ENCODE assay signal across 16 cellular contexts in the genomic region with DNA sequence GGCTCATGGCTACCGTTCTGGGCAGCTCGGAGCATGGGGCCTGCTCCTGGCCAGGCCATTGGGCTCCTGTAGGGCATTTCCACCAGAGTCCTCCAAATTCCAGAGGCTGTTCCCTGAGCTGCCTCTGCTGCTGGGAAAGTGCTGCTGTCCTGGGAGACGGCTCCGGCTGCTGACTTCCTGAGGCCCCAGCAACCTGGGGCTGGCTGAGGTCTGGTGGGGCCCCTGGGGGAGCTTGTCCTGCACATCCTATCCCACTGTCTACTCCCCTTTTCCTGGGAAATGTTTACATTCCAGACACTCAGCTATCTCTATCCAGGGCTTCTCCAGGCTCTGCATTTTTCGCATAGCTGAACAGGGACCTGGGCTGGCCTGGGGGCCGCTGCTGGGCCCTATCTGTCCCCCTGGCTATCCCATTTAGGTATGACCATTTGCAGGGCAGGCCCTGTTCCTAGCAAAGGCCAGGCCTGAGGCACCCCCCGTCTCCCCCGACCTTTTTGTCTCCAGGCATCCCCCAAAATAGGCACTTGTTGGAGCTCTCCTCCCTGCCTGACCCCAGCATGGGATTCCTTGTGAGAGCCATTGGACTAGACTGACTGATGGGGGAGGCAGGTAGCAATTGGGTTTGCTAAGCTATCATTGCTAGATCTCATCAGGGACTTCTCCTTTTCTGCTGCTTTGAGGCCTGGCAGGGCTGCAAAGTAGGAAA. TPM values are rescaled to one million over a fixed set of nuclear protein-coding genes. Genes with fewer than 3 reads are reported as not detected.
DNase-seq lines count a peak whose midpoint lies in the region; ATAC-seq and TF ChIP-seq lines count a peak whose summit lies in the region.
"Had no signal": no experiment of that assay in that cellular context is flagged by ENCODE, and none has a peak within 500 bp of the region (broad histone marks: within the 10 kb centered on the region; RNA-seq: fewer than 3 reads in every experiment).

No MANE protein-coding gene starts in this region.

- ATAC-seq in Right ventricle myocardium inferior (no peak), Right ventricle myocardium superior (ENCODE audit: poor library complexity) (no peak), GM18861 (IDR thresholded peaks at IDR 0.05; ENCODE audit: unreplicated experiment) (no peak)
- ATAC-seq in activated naive CD8-positive, alpha-beta T cell treated with anti-CD3 and anti-CD28 coated beads, Interleukin-2, amount 50 U/mL, for 24 hours: no peak

- H3K4me2 ChIP-seq in hepatocyte: peak overlapping the region; percentile 67
- H3K4me2 ChIP-seq: PC-9 had no signal

- no peak overlapping the region for H3K4me3 ChIP-seq in hepatocyte
- H3K4me3 ChIP-seq: breast epithelium, heart right ventricle, lung, PC-9, spleen, thoracic aorta had no signal

- 29% methylated on average over 8 of the region's 8 CpGs for WGBS in hepatocyte (ENCODE audit: low lambda C conversion rate, missing lambda C conversion rate)

- intact Hi-C loops in Right ventricle myocardium inferior (cut with DNase I): no loop called here
- intact Hi-C loops in Right ventricle myocardium superior (cut with DNase I): no loop called here

- H3K4me3 Mint-ChIP-seq in activated naive CD8-positive, alpha-beta T cell treated with anti-CD3 and anti-CD28 coated beads, Interleukin-2, amount 50 U/mL, for 24 hours: no peak overlapping the region

- TF ChIP-seq CTCF in hepatocyte (IDR thresholded peaks at IDR 0.05; ENCODE audit: poor library complexity) (no peak), GM20000 (IDR thresholded peaks at IDR 0.05; ENCODE audit: extremely low read depth, missing control alignments) (no peak)

- H3K27me3 Mint-ChIP-seq in activated naive CD8-positive, alpha-beta T cell treated with anti-CD3 and anti-CD28 coated beads, Interleukin-2, amount 50 U/mL, for 24 hours: no peaks in the 10 kb centered on the region

- H3K4me1 ChIP-seq in hepatocyte (ENCODE audit: insufficient read depth): peaks cover 66% of the 10 kb centered on the region

- no peaks in the 10 kb centered on the region for H3K36me3 Mint-ChIP-seq in activated naive CD8-positive, alpha-beta T cell treated with anti-CD3 and anti-CD28 coated beads, Interleukin-2, amount 50 U/mL, for 24 hours (ENCODE audit: low read depth)

- H3K27ac Mint-ChIP-seq in activated naive CD8-positive, alpha-beta T cell treated with anti-CD3 and anti-CD28 coated beads, Interleukin-2, amount 50 U/mL, for 24 hours: no peak overlapping the region

- no peaks in the 10 kb centered on the region for H3K9me2 ChIP-seq in hepatocyte (replicated peaks; ENCODE audit: insufficient read depth)

- no peaks in the 10 kb centered on the region for H3K36me3 ChIP-seq in hepatocyte (replicated peaks; ENCODE audit: insufficient read depth, low read depth)
- H3K36me3 ChIP-seq: breast epithelium, heart right ventricle, thoracic aorta had no signal

- no peaks in the 10 kb centered on the region for H4K20me1 ChIP-seq in hepatocyte (ENCODE audit: insufficient read depth, poor library complexity, severe bottlenecking)

- H3K4me1 Mint-ChIP-seq in activated naive CD8-positive, alpha-beta T cell treated with anti-CD3 and anti-CD28 coated beads, Interleukin-2, amount 50 U/mL, for 24 hours: no peaks in the 10 kb centered on the region

- H3K79me2 ChIP-seq in hepatocyte: peaks cover 36% of the 10 kb centered on the region

- peak; percentile 32 for DNase-seq in Right ventricle myocardium inferior (ENCODE audit: missing footprints)
- no peak for DNase-seq in Right ventricle myocardium superior
- peak; percentile 33 for DNase-seq in SKM-1 treated with dmso at 0.1 percent for 144 hours (lab: John Stamatoyannopoulos, UW; ENCODE audit: unreplicated experiment)
- peak; percentile 50 for DNase-seq in hepatocyte (ENCODE audit: low spot score)
- DNase-seq in substantia nigra (lab: John Stamatoyannopoulos, UW): no peak
- DNase-seq in activated naive CD8-positive, alpha-beta T cell treated with anti-CD3 and anti-CD28 coated beads, Interleukin-2, amount 50 U/mL, for 24 hours: no peak
- DNase-seq in GM20000 (ENCODE audit: low spot score): no peak
- DNase-seq: activated CD4-positive, alpha-beta T cell treated with anti-CD3 and anti-CD28 coated beads, Interleukin-2, amount 50 U/mL, for 48 hours; heart right ventricle; NCI-H1092; PC-9; spleen had no signal

- peak overlapping the region; percentile 100 for H3K27ac ChIP-seq in hepatocyte
- peak overlapping the region; percentile 47 for H3K27ac ChIP-seq in substantia nigra (ENCODE audit: low read depth, low read length, poor library complexity, severe bottlenecking)
- H3K27ac ChIP-seq: breast epithelium, heart right ventricle, PC-9, spleen, thoracic aorta had no signal

- H3K27me3 ChIP-seq in hepatocyte: no peaks in the 10 kb centered on the region
- H3K27me3 ChIP-seq: breast epithelium, heart right ventricle, spleen had no signal

- no peaks in the 10 kb centered on the region for H3K9me3 ChIP-seq in hepatocyte (ENCODE audit: low read depth)
- H3K9me3 ChIP-seq: breast epithelium, heart right ventricle, spleen, thoracic aorta had no signal

- H3K9me3 Mint-ChIP-seq in activated naive CD8-positive, alpha-beta T cell treated with anti-CD3 and anti-CD28 coated beads, Interleukin-2, amount 50 U/mL, for 24 hours: no peaks in the 10 kb centered on the region

- H2AFZ ChIP-seq in hepatocyte: no peak overlapping the region
- H2AFZ ChIP-seq: PC-9 had no signal

RNA-seq across cellular contexts. Expression of a gene that starts 27.5 kb away (rescaled TPM):
- total RNA-seq in Right ventricle myocardium inferior (4.1 TPM), Right ventricle myocardium superior (3.6 TPM), hepatocyte (60.9 and 81.8 TPM in 2 replicates)
- polyA plus RNA-seq in hepatocyte: 154 and 194 TPM in 2 replicates

RNA-seq across cellular contexts. Expression of a gene that starts 34.6 kb away (rescaled TPM):
- 43.7 TPM for total RNA-seq in Right ventricle myocardium inferior
- total RNA-seq in Right ventricle myocardium superior: 37.1 TPM
- 99.8 and 153 TPM in 2 replicates for total RNA-seq in hepatocyte
- polyA plus RNA-seq in hepatocyte: 124 and 132 TPM in 2 replicates

RNA-seq across cellular contexts. Expression of a gene that starts 36.7 kb away (rescaled TPM):
- total RNA-seq in Right ventricle myocardium inferior (6.1 TPM), Right ventricle myocardium superior (5.6 TPM), hepatocyte (30.4 and 42.5 TPM in 2 replicates)
- 46.3 and 52.3 TPM in 2 replicates for polyA plus RNA-seq in hepatocyte

RNA-seq across cellular contexts. Expression of a gene that starts 37.7 kb away (rescaled TPM):
- total RNA-seq in Right ventricle myocardium inferior (39.1 TPM), Right ventricle myocardium superior (33.3 TPM), hepatocyte (5.3 and 9.8 TPM in 2 replicates)
- 14.5 and 16.2 TPM in 2 replicates for polyA plus RNA-seq in hepatocyte

Comparison
In these comparisons a context has a peak if more than half of its experiments do, and no peak if none do; other contexts are left out.
1. DNase-seq: peak in Right ventricle myocardium inferior (single experiment), SKM-1 treated with dmso at 0.1 percent for 144 hours (single experiment) and hepatocyte (single experiment); none in Right ventricle myocardium superior (single experiment), substantia nigra (0 of 49), activated naive CD8-positive, alpha-beta T cell treated with anti-CD3 and anti-CD28 coated beads, Interleukin-2, amount 50 U/mL, for 24 hours (single experiment) and GM20000 (single experiment).
2. RNA of a gene that starts 27.5 kb away (total RNA-seq): 60.9 to 81.8 TPM in hepatocyte; 4.1 TPM in Right ventricle myocardium inferior (single experiment) and 3.6 TPM in Right ventricle myocardium superior (single experiment); every median in the first group is over 10 times any median in the second.